ENCODE assay signal across 1 cellular context in genomic region chr12:93789767-93790166, GRCh38.
TF ChIP-seq lines count a peak whose summit lies in the region.

No MANE protein-coding gene starts in this region.

TF ChIP-seq in IMR-90, 13 proteins besides CTCF, POLR2A, EP300 and RAD21:
- TF ChIP-seq MAZ (IDR thresholded peaks at IDR 0.05; ENCODE audit: borderline replicate concordance, low read depth, low read length) (no peak), CHD1 (IDR thresholded peaks at IDR 0.05; ENCODE audit: low read depth, low read length) (no peak), NFE2L2 (IDR thresholded peaks at IDR 0.05; ENCODE audit: low read depth, low read length) (no peak), CEBPB (IDR thresholded peaks at IDR 0.05; ENCODE audit: low read depth, low read length) (peak; percentile 30; the same call in 1 of the 2 replicates), MXI1 (IDR thresholded peaks at IDR 0.05; ENCODE audit: borderline replicate concordance, low read depth, low read length) (no peak)
- TF ChIP-seq, protein P1, sequence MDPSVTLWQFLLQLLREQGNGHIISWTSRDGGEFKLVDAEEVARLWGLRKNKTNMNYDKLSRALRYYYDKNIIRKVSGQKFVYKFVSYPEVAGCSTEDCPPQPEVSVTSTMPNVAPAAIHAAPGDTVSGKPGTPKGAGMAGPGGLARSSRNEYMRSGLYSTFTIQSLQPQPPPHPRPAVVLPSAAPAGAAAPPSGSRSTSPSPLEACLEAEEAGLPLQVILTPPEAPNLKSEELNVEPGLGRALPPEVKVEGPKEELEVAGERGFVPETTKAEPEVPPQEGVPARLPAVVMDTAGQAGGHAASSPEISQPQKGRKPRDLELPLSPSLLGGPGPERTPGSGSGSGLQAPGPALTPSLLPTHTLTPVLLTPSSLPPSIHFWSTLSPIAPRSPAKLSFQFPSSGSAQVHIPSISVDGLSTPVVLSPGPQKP (IDR thresholded peaks at IDR 0.05; ENCODE audit: borderline replicate concordance, low read depth, low read length), result no peak
